In genomic region chr17:77476920-77477805, GRCh38 we compare ENCODE assay signal across 1 cellular context.
TF ChIP-seq lines count a peak whose summit lies in the region.

No MANE protein-coding gene starts in this region.

TF ChIP-seq in WTC11, 78 proteins besides CTCF, POLR2A, EP300 and RAD21 (continued from another document):
- TF ChIP-seq FOXP4 (CRISPR knock-in tag; IDR thresholded peaks at IDR 0.05) = no peak
- TF ChIP-seq ZSCAN18 (CRISPR knock-in tag; IDR thresholded peaks at IDR 0.05) = no peak
- no peak for TF ChIP-seq ZBTB43 (CRISPR knock-in tag; IDR thresholded peaks at IDR 0.05)
- TF ChIP-seq SOX15 (CRISPR knock-in tag; IDR thresholded peaks at IDR 0.05) = no peak
